ENCODE assay signal across 26 cellular contexts in the genomic region with DNA sequence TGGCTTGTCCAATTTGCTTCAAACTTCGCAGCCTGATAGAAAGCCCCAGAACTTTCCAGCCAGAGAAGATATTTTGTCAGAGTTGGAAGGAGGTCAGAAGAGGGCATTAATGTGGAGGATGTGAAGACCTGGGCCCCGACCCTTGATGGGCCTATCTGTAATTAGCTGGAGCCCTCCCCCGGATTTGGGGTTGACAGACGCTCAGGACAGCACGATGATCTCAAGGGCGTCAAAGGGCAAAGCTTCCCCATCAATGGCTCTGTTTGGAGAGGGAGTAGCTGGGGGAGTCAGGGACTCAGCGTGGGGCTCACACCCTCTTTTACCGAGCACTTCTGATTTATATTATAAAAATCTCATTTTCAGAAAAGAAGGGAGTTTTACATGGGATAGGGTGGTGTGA. TPM values are rescaled to one million over a fixed set of nuclear protein-coding genes. Genes with fewer than 3 reads are reported as not detected.
A peak's percentile ranks its signal among the peaks of the same experiment; 100 is the strongest.
DNase-seq lines count a peak whose midpoint lies in the region; ATAC-seq, FAIRE-seq and TF ChIP-seq lines count a peak whose summit lies in the region.
"Had no signal": no experiment of that assay in that cellular context is flagged by ENCODE, and none has a peak within 500 bp of the region (broad histone marks: within the 10 kb centered on the region; RNA-seq: fewer than 3 reads in every experiment).

No MANE protein-coding gene starts in this region.

- H3K4me1 ChIP-seq in ES-I3 (ENCODE audit: insufficient read depth, low read length) (0 out of 2 replicates have a peak, but pooled peaks cover 7% of the 10 kb centered on the region), HUES6 (ENCODE audit: control insufficient read depth, insufficient read depth, low read length) (peaks cover 8% of the 10 kb centered on the region), iPS-18a (ENCODE audit: control insufficient read depth, low read depth, low read length) (peaks cover 10% of the 10 kb centered on the region)
- H3K4me1 ChIP-seq: SJSA1 had no signal

- H3K9ac ChIP-seq in ES-I3 (ENCODE audit: low read depth, low read length) (peak overlapping the region; percentile 7; the same call in 1 of the 2 replicates), HUES6 (ENCODE audit: low read length) (peak overlapping the region; percentile 49), iPS-18a (ENCODE audit: low read length) (no peak overlapping the region)
- H3K9ac ChIP-seq: BLaER1 treated with 17β-estradiol and CSF1 and Interleukin-3, amounts not matched to agents 10 nM and 100 nM; GM23248 had no signal

- no peak for FAIRE-seq in GM12891 (lab: Jason Lieb, UNC)
- FAIRE-seq: GM12892, GM18507, HepG2, K562 had no signal

- no peak overlapping the region for H3K27ac Mint-ChIP-seq in nephron progenitor cell
- H3K27ac Mint-ChIP-seq: CD4-positive, alpha-beta memory T cell had no signal

- no peak for ATAC-seq in activated T-cell treated with anti-CD3 and anti-CD28 coated beads, Interleukin-2, amount 50 U/mL, for 4 hours
- ATAC-seq: HepG2, K562, Panc1 had no signal

- peak overlapping the region; percentile 22 for H3K4me3 ChIP-seq in HUES6 (ENCODE audit: low read depth, low read length)
- peak overlapping the region; percentile 18 for H3K4me3 ChIP-seq in iPS-18a (ENCODE audit: low read length)
- H3K4me3 ChIP-seq: BLaER1 treated with 17β-estradiol and CSF1 and Interleukin-3, amounts not matched to agents 10 nM and 100 nM; GM23248; K562; SJSA1 had no signal

- H3K9me3 ChIP-seq in ES-I3 (ENCODE audit: control insufficient read depth, insufficient read depth, low read length) (no peaks in the 10 kb centered on the region), HUES6 (ENCODE audit: control insufficient read depth, insufficient read depth, low read depth, low read length) (no peaks in the 10 kb centered on the region), iPS-18a (ENCODE audit: control insufficient read depth, low read depth, low read length) (no peaks in the 10 kb centered on the region)

- H3K27me3 ChIP-seq in HUES6 (ENCODE audit: control insufficient read depth, insufficient read depth, low read length) (peaks cover 14% of the 10 kb centered on the region), iPS-18a (ENCODE audit: control insufficient read depth, insufficient read depth, low read length) (peaks cover 37% of the 10 kb centered on the region)
- H3K27me3 ChIP-seq: BLaER1 treated with 17β-estradiol and CSF1 and Interleukin-3, amounts not matched to agents 10 nM and 100 nM; SJSA1 had no signal

- no peak overlapping the region for H3K27ac ChIP-seq in HUES6 (ENCODE audit: low read depth, low read length)
- no peak overlapping the region for H3K27ac ChIP-seq in iPS-18a (ENCODE audit: low read length)
- H3K27ac ChIP-seq: BLaER1 treated with 17β-estradiol and CSF1 and Interleukin-3, amounts not matched to agents 10 nM and 100 nM; GM23248; SJSA1 had no signal

- H3K36me3 ChIP-seq in ES-I3 (ENCODE audit: insufficient read depth, low read length) (no peaks in the 10 kb centered on the region), HUES6 (ENCODE audit: control insufficient read depth, insufficient read depth, low read length) (no peaks in the 10 kb centered on the region), iPS-18a (ENCODE audit: control insufficient read depth, low read depth, low read length) (no peaks in the 10 kb centered on the region)
- H3K36me3 ChIP-seq: BLaER1 treated with 17β-estradiol and CSF1 and Interleukin-3, amounts not matched to agents 10 nM and 100 nM; SJSA1 had no signal

- TF ChIP-seq POLR2A in GM12891 (IDR thresholded peaks at IDR 0.05; ENCODE audit: low read depth, low read length): no peak

- TF ChIP-seq CTCF in nephron progenitor cell (IDR thresholded peaks at IDR 0.05): no peak

- DNase-seq in nephron progenitor cell (no peak), RPMI8226 (no peak), GM12891 (ENCODE audit: insufficient read length, low spot score) (no peak), NCI-H524 (lab: John Stamatoyannopoulos, UW) (no peak)
- DNase-seq in activated T-cell treated with anti-CD3 and anti-CD28 coated beads, Interleukin-2, amount 50 U/mL, for 4 hours: no peak
- DNase-seq: 8988T; CD4-positive, alpha-beta memory T cell; DND-41; GM23248; NCI-H1092 treated with DMSO at 0.1 percent for 48 hours; NCI-H1436 treated with DMSO at 0.1 percent for 48 hours; NCI-H2029; NCI-H226; NCI-H510A treated with DMSO at 0.1 percent for 48 hours; NCI-H774; NK-92 treated with Interleukin-12 subunit alpha and Interleukin-12 subunit beta, amount 100 ng/mL, for 24 hours had no signal

- peak overlapping the region; percentile 37 for H3K4me3 Mint-ChIP-seq in nephron progenitor cell
- no peak overlapping the region for H3K4me3 Mint-ChIP-seq in activated T-cell treated with anti-CD3 and anti-CD28 coated beads, Interleukin-2, amount 50 U/mL, for 4 hours
- H3K4me3 Mint-ChIP-seq: CD4-positive, alpha-beta memory T cell had no signal

- peaks cover 5% of the 10 kb centered on the region for H3K36me3 Mint-ChIP-seq in nephron progenitor cell (ENCODE audit: low read depth)
- H3K36me3 Mint-ChIP-seq in activated T-cell treated with anti-CD3 and anti-CD28 coated beads, Interleukin-2, amount 50 U/mL, for 4 hours (ENCODE audit: insufficient read depth): no peaks in the 10 kb centered on the region
- H3K36me3 Mint-ChIP-seq: CD4-positive, alpha-beta memory T cell had no signal

- H3K27me3 Mint-ChIP-seq in nephron progenitor cell (ENCODE audit: low read depth, poor library complexity): peaks cover 54% of the 10 kb centered on the region
- no peaks in the 10 kb centered on the region for H3K27me3 Mint-ChIP-seq in activated T-cell treated with anti-CD3 and anti-CD28 coated beads, Interleukin-2, amount 50 U/mL, for 4 hours (ENCODE audit: low read depth)

- H3K4me1 Mint-ChIP-seq in nephron progenitor cell: peaks cover 16% of the 10 kb centered on the region
- H3K4me1 Mint-ChIP-seq in activated T-cell treated with anti-CD3 and anti-CD28 coated beads, Interleukin-2, amount 50 U/mL, for 4 hours (ENCODE audit: low read depth): no peaks in the 10 kb centered on the region

- H3K9me3 Mint-ChIP-seq in nephron progenitor cell: peaks cover 8% of the 10 kb centered on the region
- H3K9me3 Mint-ChIP-seq in activated T-cell treated with anti-CD3 and anti-CD28 coated beads, Interleukin-2, amount 50 U/mL, for 4 hours: no peaks in the 10 kb centered on the region

TF ChIP-seq in GM12891, 5 proteins besides CTCF, POLR2A, EP300 and RAD21:
- no peak for TF ChIP-seq POLR2AphosphoS5 (IDR thresholded peaks at IDR 0.05; ENCODE audit: low read depth, low read length)
- TF ChIP-seq POU2F2 (IDR thresholded peaks at IDR 0.05; ENCODE audit: low read depth, low read length): no peak
- no peak for TF ChIP-seq SPI1 (IDR thresholded peaks at IDR 0.05; ENCODE audit: low read depth, low read length)
- no peak for TF ChIP-seq TAF1 (IDR thresholded peaks at IDR 0.05; ENCODE audit: low read depth, low read length)
- no peak for TF ChIP-seq PAX5 (IDR thresholded peaks at IDR 0.05; ENCODE audit: insufficient read depth, low read length, severe bottlenecking)

RNA-seq across cellular contexts. Expression of a gene that starts 59.0 kb away (rescaled TPM):
- 10 to 100 TPM; 29.0 to 47.6 (median 30.3) TPM for total RNA-seq in activated T-cell treated with anti-CD3 and anti-CD28 coated beads, Interleukin-2, amount 50 U/mL, for 4 hours
- polyA plus RNA-seq in GM12891 (2012; ENCODE audit: low read depth, missing spikeins): 12.9 TPM
